In the genomic region with DNA sequence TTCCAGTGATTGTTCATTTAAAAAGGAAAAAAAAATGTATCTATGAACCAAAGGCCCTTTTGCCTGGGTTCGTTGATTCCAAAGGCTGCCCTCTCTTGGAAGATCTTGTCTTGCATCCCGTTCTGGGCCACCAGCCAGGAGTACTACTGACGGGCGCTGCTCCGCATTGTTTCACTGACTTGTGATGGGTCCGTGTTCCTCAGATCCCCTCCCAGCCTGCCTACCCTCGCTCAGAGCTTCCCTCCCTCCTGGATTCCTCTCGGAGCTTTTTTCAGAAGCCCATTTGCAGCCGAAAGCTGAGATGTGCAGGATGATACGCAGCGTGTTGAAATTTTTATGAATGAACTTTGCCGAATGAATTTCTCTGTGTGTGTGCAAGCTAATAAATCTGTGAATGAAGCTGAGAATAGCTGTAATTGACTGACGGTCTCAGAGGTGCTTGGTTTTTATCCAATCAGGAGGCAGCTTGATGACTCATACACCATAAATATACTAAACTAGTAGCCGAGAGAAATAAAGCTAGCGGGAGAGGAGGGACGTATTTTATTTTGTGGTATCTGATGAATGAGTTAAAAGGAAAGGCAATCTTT, we compare ENCODE assay signal across 9 cellular contexts. TPM values are rescaled to one million over a fixed set of nuclear protein-coding genes. Genes with fewer than 3 reads are reported as not detected.
DNase-seq lines count a peak whose midpoint lies in the region; ATAC-seq and TF ChIP-seq lines count a peak whose summit lies in the region.
"Had no signal": no experiment of that assay in that cellular context is flagged by ENCODE, and none has a peak within 500 bp of the region (broad histone marks: within the 10 kb centered on the region; RNA-seq: fewer than 3 reads in every experiment).

A gene with protein sequence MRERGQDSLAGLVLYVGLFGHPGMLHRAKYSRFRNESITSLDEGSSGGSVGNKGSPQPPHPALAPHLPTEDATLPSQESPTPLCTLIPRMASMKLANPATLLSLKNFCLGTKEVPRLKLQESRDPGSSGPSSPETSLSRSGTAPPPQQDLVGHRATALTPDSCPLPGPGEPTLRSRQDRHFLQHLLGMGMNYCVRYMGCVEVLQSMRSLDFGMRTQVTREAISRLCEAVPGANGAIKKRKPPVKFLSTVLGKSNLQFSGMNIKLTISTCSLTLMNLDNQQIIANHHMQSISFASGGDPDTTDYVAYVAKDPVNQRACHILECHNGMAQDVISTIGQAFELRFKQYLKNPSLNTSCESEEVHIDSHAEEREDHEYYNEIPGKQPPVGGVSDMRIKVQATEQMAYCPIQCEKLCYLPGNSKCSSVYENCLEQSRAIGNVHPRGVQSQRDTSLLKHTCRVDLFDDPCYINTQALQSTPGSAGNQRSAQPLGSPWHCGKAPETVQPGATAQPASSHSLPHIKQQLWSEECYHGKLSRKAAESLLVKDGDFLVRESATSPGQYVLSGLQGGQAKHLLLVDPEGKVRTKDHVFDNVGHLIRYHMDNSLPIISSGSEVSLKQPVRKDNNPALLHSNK (minus strand): TSS at position 396 of the 590 bp plus-strand sequence. CDS start 904 bp downstream, outside the sequence.

- peak; percentile 42 for TF ChIP-seq CTCF in astrocyte of the spinal cord (IDR thresholded peaks at IDR 0.05; ENCODE audit: low read depth, low read length)
- peak; percentile 55 for TF ChIP-seq CTCF in osteocyte (IDR thresholded peaks at IDR 0.05)

- ATAC-seq in left ventricle myocardium superior (peak; percentile 87), GM21825 (IDR thresholded peaks at IDR 0.05; ENCODE audit: unreplicated experiment) (no peak)

- intact Hi-C loops in left ventricle myocardium superior (cut with micrococcal nuclease), result no loop called here

- H3K27me3 Mint-ChIP-seq in osteocyte (ENCODE audit: unreplicated experiment), result no peaks in the 10 kb centered on the region

- peak within 1 kb of the TSS; percentile 88 for H3K4me3 Mint-ChIP-seq in osteocyte (ENCODE audit: unreplicated experiment)

- H3K36me3 Mint-ChIP-seq in osteocyte (ENCODE audit: unreplicated experiment), result no peaks in the 10 kb centered on the region

- peak within 1 kb of the TSS; percentile 62 for H3K4me3 ChIP-seq in astrocyte of the spinal cord (ENCODE audit: low read depth, low read length)

- H3K9me3 Mint-ChIP-seq in osteocyte (ENCODE audit: unreplicated experiment), result no peaks in the 10 kb centered on the region
- H3K9me3 Mint-ChIP-seq: activated naive CD4-positive, alpha-beta T cell treated with anti-CD3 and anti-CD28 coated beads, Interleukin-2, amount 50 U/mL, for 72 hours had no signal

- in situ Hi-C loops in astrocyte of the spinal cord (cut with HindIII; ENCODE audit: low sequenced_read_pairs), result no loop called here

- DNase-seq in DMS79 (lab: John Stamatoyannopoulos, UW), result peak; percentile 21
- peak; percentile 87 for DNase-seq in HCEC 1CT
- peak; percentile 35 to 80 for DNase-seq in NCI-H526 (lab: John Stamatoyannopoulos, UW)
- peak; percentile 87 for DNase-seq in astrocyte of the spinal cord (ENCODE audit: low read depth, low spot score)
- DNase-seq in left ventricle myocardium superior, result peak; percentile 72
- DNase-seq in osteocyte (ENCODE audit: extremely low spot score, unreplicated experiment), result peak; percentile 86
- DNase-seq in activated CD4-positive, alpha-beta T cell treated with anti-CD3 and anti-CD28 coated beads, Interleukin-2, amount 50 U/mL, for 1 hour, result no peak

- peaks cover 36% of the 10 kb centered on the region for H3K4me1 Mint-ChIP-seq in osteocyte (ENCODE audit: unreplicated experiment)

- H3K27ac Mint-ChIP-seq in osteocyte (ENCODE audit: unreplicated experiment), result peak within 1 kb of the TSS; percentile 83
- H3K27ac Mint-ChIP-seq: activated naive CD4-positive, alpha-beta T cell treated with anti-CD3 and anti-CD28 coated beads, Interleukin-2, amount 50 U/mL, for 72 hours had no signal

RNA-seq across cellular contexts. Expression of the gene that starts here (rescaled TPM):
- total RNA-seq in left ventricle myocardium superior (2.4 TPM), osteocyte (4.2 and 4.6 TPM in 2 replicates)
